8 cellular contexts compared by ENCODE assay signal in the genomic region with DNA sequence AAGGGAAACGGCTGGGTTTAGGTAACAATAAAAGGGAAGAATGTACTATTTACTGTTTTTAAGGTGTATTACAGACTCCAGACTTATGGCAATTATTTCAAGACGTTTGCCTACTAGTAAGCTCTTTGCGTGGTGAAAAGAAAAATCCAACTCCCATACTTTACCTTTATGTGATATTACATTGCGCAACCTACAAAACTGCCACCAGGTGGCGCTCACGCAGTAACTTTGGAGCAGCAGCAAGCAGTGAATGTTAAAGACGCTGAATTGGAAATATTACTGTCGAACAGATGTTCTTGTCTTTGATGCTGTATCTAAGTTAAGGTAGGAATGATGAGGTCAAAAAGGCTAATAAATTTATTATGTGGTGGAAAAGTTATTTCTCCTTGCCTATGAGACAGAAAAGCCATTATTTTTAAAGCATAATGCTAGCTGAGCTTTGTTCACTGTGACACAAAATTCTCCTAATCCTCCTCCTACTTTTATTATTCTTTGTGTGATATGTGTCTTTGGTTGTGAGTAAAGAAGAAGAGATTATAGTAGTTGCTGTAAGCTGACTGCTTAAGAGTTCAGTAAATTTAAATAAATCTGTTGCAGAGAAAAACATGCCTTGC.
DNase-seq lines count a peak whose midpoint lies in the region; ATAC-seq, FAIRE-seq and TF ChIP-seq lines count a peak whose summit lies in the region.

No MANE protein-coding gene starts in this region.

- no peaks in the 10 kb centered on the region for H3K4me1 ChIP-seq in endothelial cell of umbilical vein (ENCODE audit: control insufficient read depth, extremely low read depth, insufficient read depth, low read length)

- H3K27me3 ChIP-seq in endothelial cell of umbilical vein (ENCODE audit: control insufficient read depth in 2 of 2, insufficient read depth in 2 of 2, low read length in 2 of 2), result no peaks in the 10 kb centered on the region

- DNase-seq in COR-L47 (lab: John Stamatoyannopoulos, UW), result peak; percentile 72
- peak; percentile 32 to 71 for DNase-seq in NCI-H526 (lab: John Stamatoyannopoulos, UW)
- DNase-seq in activated CD8-positive, alpha-beta memory T cell treated with anti-CD3 and anti-CD28 coated beads for 4 hours (ENCODE audit: low read depth in 2 of 2), result peak; percentile 14 to 38
- DNase-seq in endothelial cell of umbilical vein (ENCODE audit: low read depth, low spot score), result peak; percentile 60
- peak; percentile 41 for DNase-seq in naive B cell
- peak; percentile 19 to 38 for DNase-seq in stimulated activated CD8-positive, alpha-beta memory T cell treated with anti-CD3 and anti-CD28 coated beads, Interleukin-7, amount 100 ng/mL, for 48 hours (ENCODE audit: extremely low read depth in 1 of 2, low read depth in 1 of 2)

- dilution Hi-C loops in endothelial cell of umbilical vein (cut with MboI; ENCODE audit: extremely low pct_ligation_motif_present, low sequenced_read_pairs), result no loop called here

- H2AFZ ChIP-seq in endothelial cell of umbilical vein (ENCODE audit: low read depth, low read length), result no peak overlapping the region

- no peak overlapping the region for H3K9ac ChIP-seq in endothelial cell of umbilical vein (replicated peaks; ENCODE audit: extremely low read depth, insufficient read depth, low read length)

- no peaks in the 10 kb centered on the region for H3K9me1 ChIP-seq in endothelial cell of umbilical vein (replicated peaks; ENCODE audit: control insufficient read depth, extremely low read depth, insufficient read depth, low read length)

- H3K79me2 ChIP-seq in endothelial cell of umbilical vein (ENCODE audit: control insufficient read depth, insufficient read depth, low read length), result no peaks in the 10 kb centered on the region

- no peaks in the 10 kb centered on the region for H3K9me3 Mint-ChIP-seq in naive B cell

- H3K36me3 Mint-ChIP-seq in naive B cell, result no peaks in the 10 kb centered on the region

- no peaks in the 10 kb centered on the region for H4K20me1 ChIP-seq in endothelial cell of umbilical vein (replicated peaks; ENCODE audit: control insufficient read depth, extremely low read depth, insufficient read depth, low read length)

- H3K27me3 Mint-ChIP-seq in naive B cell, result peaks cover 0 to 5% (median 0%) of the 10 kb centered on the region in 3 donors

- CTCF ChIA-PET in endothelial cell of umbilical vein (lab: Charles Lee), result interaction anchor here (0.6 to 4.5 kb wide), 15 partner anchors 30 to 1918 kb away, joined by 3 to 61 read pairs (median 4); no protein-coding TSS in a partner anchor

- no peak for TF ChIP-seq POLR2A in endothelial cell of umbilical vein (IDR thresholded peaks at IDR 0.05; ENCODE audit: low read depth, low read length)

- intact Hi-C loops in endothelial cell of umbilical vein (cut with micrococcal nuclease), result loop anchor here (1.0 to 10.0 kb wide), 3 partner anchors 1334 to 1931 kb away; no protein-coding TSS in a partner anchor

- no peak overlapping the region for H3K27ac ChIP-seq in endothelial cell of umbilical vein (ENCODE audit: insufficient read depth, low read depth, low read length)

- no peak overlapping the region for H3K4me3 Mint-ChIP-seq in naive B cell

- ATAC-seq in GM19324 (IDR thresholded peaks at IDR 0.05; ENCODE audit: low FRiP score, unreplicated experiment) (peak; percentile 77), HG03342 (IDR thresholded peaks at IDR 0.05; ENCODE audit: unreplicated experiment) (peak; percentile 90), naive B cell (ENCODE audit: low read depth in 2 of 2) (peak; percentile 54 to 58)

- H3K27ac Mint-ChIP-seq in naive B cell, result no peak overlapping the region

- peak; percentile 94 for FAIRE-seq in endothelial cell of umbilical vein (lab: Jason Lieb, UNC)

- no peaks in the 10 kb centered on the region for H3K4me1 Mint-ChIP-seq in naive B cell

- H3K4me3 ChIP-seq in endothelial cell of umbilical vein (replicated peaks in 1 of 3; ENCODE audit: insufficient read depth in 1 of 3, low read depth in 1 of 3, low read length in 3 of 3), result no peak overlapping the region

- peak; percentile 72 to 75 for TF ChIP-seq CTCF in endothelial cell of umbilical vein (IDR thresholded peaks at IDR 0.05; ENCODE audit: extremely low read depth in 1 of 2, insufficient read depth in 1 of 2, low read depth in 1 of 2, low read length in 2 of 2)

- H3K9me3 ChIP-seq in endothelial cell of umbilical vein (replicated peaks; ENCODE audit: control insufficient read depth, insufficient read depth, low read length), result no peaks in the 10 kb centered on the region

- POLR2A ChIA-PET in endothelial cell of umbilical vein (lab: Charles Lee), result no interaction called here

- no peaks in the 10 kb centered on the region for H3K36me3 ChIP-seq in endothelial cell of umbilical vein (ENCODE audit: control insufficient read depth in 2 of 2, extremely low read depth in 1 of 2, insufficient read depth in 2 of 2, low read length in 2 of 2)

- no TSS peak for BruUV-seq in endothelial cell of umbilical vein (replicated peaks; lab: Mats Ljungman, UMichigan)

- H3K4me2 ChIP-seq in endothelial cell of umbilical vein (ENCODE audit: insufficient read depth, low read length), result no peak overlapping the region

TF ChIP-seq in endothelial cell of umbilical vein, 7 proteins besides CTCF, POLR2A, EP300 and RAD21:
- TF ChIP-seq EZH2 (IDR thresholded peaks at IDR 0.05; ENCODE audit: borderline replicate concordance, low read depth, low read length, severe bottlenecking), result no peak
- TF ChIP-seq GATA2 (IDR thresholded peaks at IDR 0.05; ENCODE audit: insufficient read depth, insufficient read length, low read depth, low read length), result no peak
- TF ChIP-seq JUN (IDR thresholded peaks at IDR 0.05; ENCODE audit: borderline replicate concordance, insufficient read depth, insufficient read length, low read depth), result no peak
- TF ChIP-seq FOS (IDR thresholded peaks at IDR 0.05; ENCODE audit: borderline replicate concordance, insufficient read depth, low read length), result no peak
- no peak for TF ChIP-seq MAX (IDR thresholded peaks at IDR 0.05; ENCODE audit: insufficient read depth, insufficient read length)
- TF ChIP-seq POLR2AphosphoS5 (IDR thresholded peaks at IDR 0.05; ENCODE audit: insufficient read depth, low read depth, low read length), result no peak
- TF ChIP-seq MYC (IDR thresholded peaks at IDR 0.05; ENCODE audit: low read depth, low read length), result no peak
